18 cellular contexts compared by ENCODE assay signal in genomic region chr19:16436780-16437179, GRCh38. TPM values are rescaled to one million over a fixed set of nuclear protein-coding genes. Genes with fewer than 3 reads are reported as not detected.
DNase-seq lines count a peak whose midpoint lies in the region; ATAC-seq and TF ChIP-seq lines count a peak whose summit lies in the region.
"Had no signal": no experiment of that assay in that cellular context is flagged by ENCODE, and none has a peak within 500 bp of the region (broad histone marks: within the 10 kb centered on the region; RNA-seq: fewer than 3 reads in every experiment).

No MANE protein-coding gene starts in this region.

- no peak for TF ChIP-seq CTCF in OCI-LY7 (conservative IDR thresholded peaks at IDR 0.05; ENCODE audit: low read length)
- no peak for TF ChIP-seq CTCF in gastroesophageal sphincter (IDR thresholded peaks at IDR 0.05)
- no peak for TF ChIP-seq CTCF in PC-3 (conservative IDR thresholded peaks at IDR 0.05; ENCODE audit: low read depth, low read length)
- no peak for TF ChIP-seq CTCF in glutamatergic neuron (IDR thresholded peaks at IDR 0.05; ENCODE audit: partially characterized antibody, unreplicated experiment)

- H3K27me3 Mint-ChIP-seq in glutamatergic neuron (ENCODE audit: unreplicated experiment) = peaks cover 3% of the 10 kb centered on the region

- H3K27ac Mint-ChIP-seq in glutamatergic neuron (ENCODE audit: unreplicated experiment) = no peak overlapping the region
- H3K27ac Mint-ChIP-seq: endodermal cell had no signal

- no peak overlapping the region for H4K8ac ChIP-seq in trophoblast cell (ENCODE audit: low read depth, low read length)

- ATAC-seq in gastroesophageal sphincter = no peak
- no peak for ATAC-seq in PC-3
- ATAC-seq: left colon had no signal

- H3K9me3 ChIP-seq in BLaER1 (no peaks in the 10 kb centered on the region), OCI-LY7 (ENCODE audit: low read length) (no peaks in the 10 kb centered on the region), gastroesophageal sphincter (no peaks in the 10 kb centered on the region), skeletal muscle satellite cell (replicated peaks; ENCODE audit: low read length) (no peaks in the 10 kb centered on the region), PC-3 (ENCODE audit: low read length) (no peaks in the 10 kb centered on the region), trophoblast cell (ENCODE audit: insufficient read depth, low read depth, low read length) (peaks cover 1% of the 10 kb centered on the region)

- H2AFZ ChIP-seq in OCI-LY7 (ENCODE audit: low read length) = no peak overlapping the region
- H2AFZ ChIP-seq in PC-3 (ENCODE audit: low read length) = no peak overlapping the region
- H2AFZ ChIP-seq in trophoblast cell (ENCODE audit: insufficient read depth, low read length, poor library complexity) = no peak overlapping the region

- H2BK120ac ChIP-seq in trophoblast cell (ENCODE audit: insufficient read depth, low read length, poor library complexity) = no peak overlapping the region

- H3K9ac ChIP-seq in BLaER1 (peak overlapping the region; percentile 67), skeletal muscle satellite cell (ENCODE audit: low read depth, low read length) (no peak overlapping the region), PC-3 (ENCODE audit: low read length) (no peak overlapping the region), trophoblast cell (ENCODE audit: low read length) (no peak overlapping the region)

- no peak overlapping the region for H2AK5ac ChIP-seq in trophoblast cell (ENCODE audit: low read length)

- H3K4me1 Mint-ChIP-seq in glutamatergic neuron (ENCODE audit: low read depth, unreplicated experiment) = peaks cover 4% of the 10 kb centered on the region

- intact Hi-C loops in OCI-LY7 (cut with micrococcal nuclease; ENCODE audit: unreplicated experiment) (no loop called here), PC-3 (cut with micrococcal nuclease) (no loop called here), head of caudate nucleus (cut with DNase I) (no loop called here)

- BruUV-seq in OCI-LY7 (replicated peaks; lab: Mats Ljungman, UMichigan) = no TSS peak
- BruUV-seq in PC-3 (replicated peaks; lab: Mats Ljungman, UMichigan) = no TSS peak

- peaks cover 1% of the 10 kb centered on the region; the same call in 1 of the 2 replicates for H3K79me2 ChIP-seq in OCI-LY7 (ENCODE audit: insufficient read depth, low read depth, low read length)
- no peaks in the 10 kb centered on the region for H3K79me2 ChIP-seq in PC-3 (ENCODE audit: low read length)
- H3K79me2 ChIP-seq in trophoblast cell (ENCODE audit: control insufficient read depth, insufficient read depth, low read length, poor library complexity) = no peaks in the 10 kb centered on the region

- no peak for TF ChIP-seq POLR2A in gastroesophageal sphincter (IDR thresholded peaks at IDR 0.05)

- 73 to 77% methylated on average over 2 to 5 of the region's 5 CpGs for WGBS in gastroesophageal sphincter (ENCODE audit: low coverage in 1 of 2), 2 donors
- WGBS in trophoblast cell (ENCODE audit: extremely low coverage, insufficient coverage, insufficient read length) = no CpG with 5 or more reads among the region's 5 CpGs

- H3K23ac ChIP-seq in trophoblast cell (ENCODE audit: low read length) = no peak overlapping the region

- H3K14ac ChIP-seq in trophoblast cell (ENCODE audit: low read length) = no peak overlapping the region

- H4K20me1 ChIP-seq in BLaER1 (peaks cover 13% of the 10 kb centered on the region), OCI-LY7 (ENCODE audit: insufficient read depth, low read length) (no peaks in the 10 kb centered on the region), PC-3 (ENCODE audit: low read length) (no peaks in the 10 kb centered on the region)

- H3K27ac ChIP-seq in BLaER1 (peak overlapping the region; percentile 77), OCI-LY7 (ENCODE audit: low read depth, low read length, poor library complexity, severe bottlenecking) (peak overlapping the region; percentile 45), gastroesophageal sphincter (peak overlapping the region in 3 of 4 donors; percentile 72 to 75 (median 74)), PC-3 (ENCODE audit: low read length) (no peak overlapping the region), trophoblast cell (ENCODE audit: low read depth, low read length) (no peak overlapping the region)

- no peaks in the 10 kb centered on the region for H3K9me3 Mint-ChIP-seq in glutamatergic neuron (ENCODE audit: unreplicated experiment)
- H3K9me3 Mint-ChIP-seq: endodermal cell, neural crest cell had no signal

- H3K4me2 ChIP-seq in BLaER1 = peak overlapping the region; percentile 86
- H3K4me2 ChIP-seq in OCI-LY7 (ENCODE audit: low read length) = peak overlapping the region; percentile 36
- peak overlapping the region; percentile 60 for H3K4me2 ChIP-seq in skeletal muscle satellite cell (ENCODE audit: low read length)
- H3K4me2 ChIP-seq in PC-3 (ENCODE audit: low read length) = no peak overlapping the region
- H3K4me2 ChIP-seq in trophoblast cell (ENCODE audit: low read length) = no peak overlapping the region

- CTCF ChIA-PET in OCI-LY7 (lab: Charles Lee; ENCODE audit: unreplicated experiment) (no interaction called here), PC-3 (lab: Charles Lee) (no interaction called here)

- no peaks in the 10 kb centered on the region for H3K79me1 ChIP-seq in trophoblast cell (ENCODE audit: low read length)

- H3K36me3 ChIP-seq in BLaER1 (peaks cover 97% of the 10 kb centered on the region), OCI-LY7 (ENCODE audit: insufficient read depth, low read length) (peaks cover 85% of the 10 kb centered on the region), gastroesophageal sphincter (peaks cover 0 to 94% of the 10 kb centered on the region in 2 donors), skeletal muscle satellite cell (ENCODE audit: insufficient read depth, low read length) (peaks cover 27% of the 10 kb centered on the region), PC-3 (ENCODE audit: low read depth, low read length) (peaks cover 26% of the 10 kb centered on the region), trophoblast cell (ENCODE audit: control insufficient read depth in 1 of 2, insufficient read depth in 2 of 2, low read length in 2 of 2) (peaks cover 12 to 26% of the 10 kb centered on the region in 2 experiments)

- no peaks in the 10 kb centered on the region for H3K36me3 Mint-ChIP-seq in glutamatergic neuron (ENCODE audit: unreplicated experiment)

- POLR2A ChIA-PET in OCI-LY7 (lab: Charles Lee) (interaction anchor here (1.2 kb wide), 1 partner anchor 27 kb away, joined by 3 read pairs; no protein-coding TSS in a partner anchor), PC-3 (lab: Charles Lee; ENCODE audit: unreplicated experiment) (no interaction called here)

- no peak overlapping the region for H4K12ac ChIP-seq in trophoblast cell (ENCODE audit: low read depth, low read length)

- H3K18ac ChIP-seq in trophoblast cell (ENCODE audit: low read length) = no peak overlapping the region

- H2BK5ac ChIP-seq in trophoblast cell (ENCODE audit: low read depth, low read length, poor library complexity) = no peak overlapping the region

- H3K4me3 Mint-ChIP-seq in glutamatergic neuron (ENCODE audit: unreplicated experiment) = no peak overlapping the region
- H3K4me3 Mint-ChIP-seq: endodermal cell, neural crest cell had no signal

- H2BK12ac ChIP-seq in trophoblast cell (ENCODE audit: low read length) = no peak overlapping the region

- no peak overlapping the region for H3K4ac ChIP-seq in trophoblast cell (ENCODE audit: low read depth, low read length)

- H3K4me3 ChIP-seq in BLaER1 (peak overlapping the region; percentile 14; the same call in 1 of the 2 replicates), OCI-LY7 (ENCODE audit: low read depth, low read length, poor library complexity, severe bottlenecking) (peak overlapping the region; percentile 4), gastroesophageal sphincter (no peak overlapping the region), skeletal muscle satellite cell (ENCODE audit: low read length) (no peak overlapping the region), PC-3 (ENCODE audit: low read length) (no peak overlapping the region), trophoblast cell (ENCODE audit: low read depth, low read length) (no peak overlapping the region)

- H4K91ac ChIP-seq in trophoblast cell (ENCODE audit: low read depth, low read length) = no peak overlapping the region

- H3K27me3 ChIP-seq in BLaER1 = no peaks in the 10 kb centered on the region
- no peaks in the 10 kb centered on the region for H3K27me3 ChIP-seq in gastroesophageal sphincter
- no peaks in the 10 kb centered on the region for H3K27me3 ChIP-seq in skeletal muscle satellite cell (ENCODE audit: control insufficient read depth, insufficient read depth, low read length)
- no peaks in the 10 kb centered on the region for H3K27me3 ChIP-seq in PC-3 (ENCODE audit: low read length)
- no peaks in the 10 kb centered on the region for H3K27me3 ChIP-seq in trophoblast cell (ENCODE audit: insufficient read depth, low read length)

- no peak for TF ChIP-seq EP300 in gastroesophageal sphincter (IDR thresholded peaks at IDR 0.05)

- H3F3A ChIP-seq in PC-3 (ENCODE audit: low read length, unreplicated experiment) = no peaks in the 10 kb centered on the region

- H3K4me1 ChIP-seq in BLaER1 (peaks cover 67% of the 10 kb centered on the region), OCI-LY7 (ENCODE audit: insufficient read depth, low read length, poor library complexity, severe bottlenecking) (peaks cover 48% of the 10 kb centered on the region), gastroesophageal sphincter (peaks cover 0 to 60% (median 17%) of the 10 kb centered on the region in 3 donors), skeletal muscle satellite cell (ENCODE audit: control insufficient read depth, insufficient read depth, low read length) (peaks cover 27% of the 10 kb centered on the region), PC-3 (ENCODE audit: insufficient read depth, low read length) (no peaks in the 10 kb centered on the region), trophoblast cell (ENCODE audit: control insufficient read depth in 1 of 2, insufficient read depth in 2 of 2, low read length in 2 of 2) (peaks cover 9 to 11% of the 10 kb centered on the region in 2 experiments)

- H3K9me2 ChIP-seq in OCI-LY7 (ENCODE audit: insufficient read depth, low read length) = no peaks in the 10 kb centered on the region
- H3K9me2 ChIP-seq in PC-3 (replicated peaks; ENCODE audit: low read length) = no peaks in the 10 kb centered on the region

- DNase-seq in OCI-LY7 (ENCODE audit: low spot score) (no peak), PC-3 (no peak), head of caudate nucleus (no peak), glutamatergic neuron (no peak), trophoblast cell (no peak)
- DNase-seq: activated CD8-positive, alpha-beta memory T cell treated with anti-CD3 and anti-CD28 coated beads, Interleukin-2, amount 50 U/mL, for 4 hours; AML-193; endodermal cell; left colon; NCI-H2029; NCI-H748 treated with DMSO at 0.1 percent for 48 hours; SHP77 treated with DMSO at 0.1 percent for 48 hours; stimulated activated CD4-positive, alpha-beta T cell treated with anti-CD3 and anti-CD28 coated beads, Interleukin-12 subunit alpha, Interleukin-12 subunit beta, amount 100 ng/mL, for 4 hours had no signal

RNA-seq across cellular contexts. Expression of gene EPS15L1, which starts 35.0 kb away (rescaled TPM):
- 22.4 and 28.1 TPM in 2 replicates for total RNA-seq in OCI-LY7 (2014; rRNA removed; shearing (Covaris generic))
- total RNA-seq in OCI-LY7 (2022) (67.0 and 67.1 TPM in 2 replicates), gastroesophageal sphincter (10 to 100 TPM in 3 of 4 donors, 1 to 10 TPM in 1; 8.4 to 22.1 (median 15.2) TPM), PC-3 (2014; rRNA removed) (18.1 and 23.8 TPM in 2 replicates), glutamatergic neuron (ENCODE audit: unreplicated experiment) (84.9 TPM)
- total RNA-seq in skeletal muscle satellite cell (2012; rRNA removed) = 13.3 and 14.4 TPM in 2 replicates
- 18.1 and 19.9 TPM in 2 replicates for polyA plus RNA-seq in trophoblast cell (2013)

RNA-seq across cellular contexts. Expression of gene CALR3, which starts 59.2 kb away (rescaled TPM):
- not detected in 2 replicates for total RNA-seq in OCI-LY7 (2014; rRNA removed; shearing (Covaris generic))
- not detected in 2 replicates for total RNA-seq in OCI-LY7 (2022)
- not detected for total RNA-seq in gastroesophageal sphincter
- total RNA-seq in skeletal muscle satellite cell (2012; rRNA removed) = 0.25 TPM in 1 of 2 replicates, not detected in the other
- 0.47 TPM in 1 of 2 replicates, not detected in the other for total RNA-seq in PC-3 (2014; rRNA removed)
- not detected for total RNA-seq in glutamatergic neuron (ENCODE audit: unreplicated experiment)
- polyA plus RNA-seq in trophoblast cell (2013) = 0.12 and 0.25 TPM in 2 replicates
- total RNA-seq: glomerular endothelial cell, left colon, neural crest cell had no signal

RNA-seq across cellular contexts. Expression of gene C19orf44, which starts 59.4 kb away (rescaled TPM):
- 5.2 and 6.8 TPM in 2 replicates for total RNA-seq in OCI-LY7 (2014; rRNA removed; shearing (Covaris generic))
- total RNA-seq in OCI-LY7 (2022) (7.6 and 8.4 TPM in 2 replicates), gastroesophageal sphincter (10 to 100 TPM in 3 of 4 donors, 1 to 10 TPM in 1; 8.1 to 12.3 (median 11.9) TPM), PC-3 (2014; rRNA removed) (2.5 and 5.2 TPM in 2 replicates), glutamatergic neuron (ENCODE audit: unreplicated experiment) (5.0 TPM)
- 3.7 and 3.8 TPM in 2 replicates for total RNA-seq in skeletal muscle satellite cell (2012; rRNA removed)
- polyA plus RNA-seq in trophoblast cell (2013) = 2.6 and 2.7 TPM in 2 replicates

Comparison
In these comparisons a context has a peak if more than half of its experiments do, and no peak if none do; other contexts are left out.
1. H3K27ac ChIP-seq: peak in BLaER1 (single experiment), OCI-LY7 (single experiment) and gastroesophageal sphincter (3 of 4); none in PC-3 (single experiment) and trophoblast cell (single experiment).
2. H3K4me2 ChIP-seq: peak in BLaER1 (single experiment), OCI-LY7 (single experiment) and skeletal muscle satellite cell (single experiment); none in PC-3 (single experiment) and trophoblast cell (single experiment).
3. H3K4me3 ChIP-seq: peak in BLaER1 (single experiment) and OCI-LY7 (single experiment); none in gastroesophageal sphincter (0 of 2), skeletal muscle satellite cell (single experiment), PC-3 (single experiment) and trophoblast cell (single experiment).